1 cellular context compared by ENCODE assay signal in the genomic region with DNA sequence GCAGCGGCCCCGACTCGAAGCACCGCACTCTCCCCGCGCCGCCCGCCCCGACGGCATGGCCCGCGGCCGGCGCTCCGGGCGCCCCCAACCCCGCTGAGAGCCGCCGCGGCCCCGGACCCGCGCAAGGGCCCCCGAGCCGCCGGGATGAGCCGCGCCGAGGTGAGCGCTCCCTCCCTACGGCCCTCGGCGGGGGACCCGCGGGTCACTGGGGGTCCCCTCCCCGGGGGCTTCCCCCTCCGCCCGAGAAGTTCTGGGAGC.
TF ChIP-seq lines count a peak whose summit lies in the region.

No MANE protein-coding gene starts in this region.

TF ChIP-seq in K562, 482 proteins besides CTCF, POLR2A, EP300 and RAD21 (continued from another document):
- TF ChIP-seq ZBTB40 (IDR thresholded peaks at IDR 0.05): no peak
- TF ChIP-seq ZBTB40 (CRISPR knock-in tag; IDR thresholded peaks at IDR 0.05): no peak
- no peak for TF ChIP-seq PTBP1 (IDR thresholded peaks at IDR 0.05; ENCODE audit: low read depth, low read length)
- TF ChIP-seq ZC3H8 (IDR thresholded peaks at IDR 0.05): no peak
